In genomic region chr4:110619401-110620247, GRCh38 we compare ENCODE assay signal across 2 cellular contexts.
TF ChIP-seq lines count a peak whose summit lies in the region.

No MANE protein-coding gene starts in this region.

TF ChIP-seq in GM23338, 12 proteins besides CTCF, POLR2A, EP300 and RAD21:
- TF ChIP-seq EZH2phosphoT487 (IDR thresholded peaks at IDR 0.05; ENCODE audit: unreplicated experiment) (peak; percentile 84), CREB1 (CRISPR knock-in tag; IDR thresholded peaks at IDR 0.05; ENCODE audit: low read depth) (no peak), POLR2AphosphoS5 (IDR thresholded peaks at IDR 0.05; ENCODE audit: low read depth) (no peak), STAT1 (IDR thresholded peaks at IDR 0.05; ENCODE audit: unreplicated experiment) (no peak), JUNB (IDR thresholded peaks at IDR 0.05; ENCODE audit: unreplicated experiment) (no peak), ETS1 (IDR thresholded peaks at IDR 0.05) (no peak), ZNF462 (CRISPR knock-in tag; IDR thresholded peaks at IDR 0.05) (no peak), ZNF114 (CRISPR knock-in tag; IDR thresholded peaks at IDR 0.05) (no peak), EZH2 (IDR thresholded peaks at IDR 0.05; ENCODE audit: low read depth, unreplicated experiment) (peak; percentile 67), REST (IDR thresholded peaks at IDR 0.05; ENCODE audit: unreplicated experiment) (no peak), NANOG (IDR thresholded peaks at IDR 0.05; ENCODE audit: borderline replicate concordance) (no peak), ZNF331 (CRISPR knock-in tag; IDR thresholded peaks at IDR 0.05; ENCODE audit: low read depth) (no peak)
TF ChIP-seq in GM23338: peak in this region for 2.

TF ChIP-seq in H1, 55 proteins besides CTCF, POLR2A, EP300 and RAD21:
- TF ChIP-seq SRF (IDR thresholded peaks at IDR 0.05; ENCODE audit: low read depth, low read length) (no peak), RNF2 (IDR thresholded peaks at IDR 0.05; ENCODE audit: borderline replicate concordance, low read depth, low read length, missing control alignments, poor library complexity, severe bottlenecking) (peak; percentile 92), SUZ12 (IDR thresholded peaks at IDR 0.05; ENCODE audit: low read length) (peak; percentile 79), EZH2 (IDR thresholded peaks at IDR 0.05; ENCODE audit: low read depth, low read length, severe bottlenecking) (peak; percentile 90), SP4 (IDR thresholded peaks at IDR 0.05; ENCODE audit: low read length) (no peak), CTBP2 (IDR thresholded peaks at IDR 0.05; ENCODE audit: borderline replicate concordance, insufficient read depth, insufficient read length, low read length) (no peak)
